Comparison of ENCODE assay signal across 20 cellular contexts in genomic region chr12:111247083-111247783, GRCh38.
DNase-seq lines count a peak whose midpoint lies in the region; ATAC-seq, FAIRE-seq and TF ChIP-seq lines count a peak whose summit lies in the region.
"Had no signal": no experiment of that assay in that cellular context is flagged by ENCODE, and none has a peak within 500 bp of the region (broad histone marks: within the 10 kb centered on the region; RNA-seq: fewer than 3 reads in every experiment).

No MANE protein-coding gene starts in this region.

- BruUV-seq in HepG2 (replicated peaks; lab: Mats Ljungman, UMichigan), result no TSS peak

- TF ChIP-seq POLR2A in HepG2 (IDR thresholded peaks at IDR 0.05; ENCODE audit: insufficient read depth in 1 of 2, low read depth in 2 of 2, low read length in 2 of 2) (no peak), right lobe of liver (IDR thresholded peaks at IDR 0.05) (no peak)

- H3K4me3 ChIP-seq in liver (ENCODE audit: low read depth in 1 of 3, low read length in 3 of 3) (no peak overlapping the region), HepG2 (replicated peaks in 1 of 3; ENCODE audit: insufficient read depth in 1 of 3, low read depth in 2 of 3, low read length in 3 of 3) (no peak overlapping the region), right lobe of liver (no peak overlapping the region)
- H3K4me3 ChIP-seq: A549, GM23248, HAP-1 had no signal

- H3K27ac ChIP-seq in liver (ENCODE audit: low read depth in 1 of 2, low read length in 2 of 2) (peak overlapping the region; percentile 32 to 35), HepG2 (ENCODE audit: extremely low read length, insufficient read depth, low read length) (no peak overlapping the region), right lobe of liver (no peak overlapping the region)
- H3K27ac ChIP-seq: 22Rv1, A549, C4-2B, GM23248 had no signal

- no peak overlapping the region for H2AFZ ChIP-seq in HepG2 (ENCODE audit: low read length)
- H2AFZ ChIP-seq: GM23248 had no signal

- in situ Hi-C loops in HepG2 (cut with HindIII; ENCODE audit: extremely low pct_ligation_motif_present, low pct_unique_long_range_greater_than_20kb), result no loop called here

- intact Hi-C loops in Right ventricle myocardium inferior (cut with DNase I) (no loop called here), cardiac septum (cut with DNase I) (no loop called here), HepG2 (cut with micrococcal nuclease; ENCODE audit: unreplicated experiment) (no loop called here), right lobe of liver (cut with DNase I) (no loop called here)

- POLR2A ChIA-PET in HepG2 (lab: Yijun Ruan, JAX), result no interaction called here

- TF ChIP-seq CTCF in liver (IDR thresholded peaks at IDR 0.05; ENCODE audit: low read depth, low read length, missing input control), result no peak
- TF ChIP-seq CTCF in HepG2 (CRISPR knock-in tag; IDR thresholded peaks at IDR 0.05), result no peak
- no peak for TF ChIP-seq CTCF in right lobe of liver (IDR thresholded peaks at IDR 0.05)

- no peak overlapping the region for H3K4me2 ChIP-seq in HepG2 (ENCODE audit: low read depth, low read length)
- H3K4me2 ChIP-seq: A549 had no signal

- DNase-seq in Right ventricle myocardium inferior (ENCODE audit: missing footprints) (no peak), cardiac septum (ENCODE audit: low spot score) (no peak), HepG2 (ENCODE audit: low spot score) (no peak), right lobe of liver (no peak), NCI-H82 (lab: John Stamatoyannopoulos, UW) (no peak), NK-92 (lab: John Stamatoyannopoulos, UW; ENCODE audit: unreplicated experiment) (no peak), GM19240 (ENCODE audit: insufficient read length, low spot score) (no peak)
- DNase-seq: AML-193; Caco-2; CD4-positive, alpha-beta T cell; GM23248 had no signal

- H3K4me1 ChIP-seq in liver (ENCODE audit: control insufficient read depth in 4 of 4, insufficient read depth in 4 of 4, low read length in 3 of 4), result peaks cover 0 to 9% (median 2%) of the 10 kb centered on the region in 4 donors
- no peaks in the 10 kb centered on the region for H3K4me1 ChIP-seq in HepG2 (ENCODE audit: insufficient read depth, low read length)
- H3K4me1 ChIP-seq in right lobe of liver, result peaks cover 0 to 12% (median 2%) of the 10 kb centered on the region in 4 donors
- H3K4me1 ChIP-seq: Caco-2, HAP-1 had no signal

- CTCF ChIA-PET in HepG2 (lab: Yijun Ruan, JAX; ENCODE audit: low intra/inter-chr PET ratio, low total read pairs), result no interaction called here

- FAIRE-seq in HepG2 (lab: Jason Lieb, UNC), result no peak
- FAIRE-seq: A549, D721Med, G401.6, GM12891, GM19239 had no signal

- H3K9me3 ChIP-seq in liver (ENCODE audit: control insufficient read depth in 4 of 4, low read length in 3 of 4), result no peaks in the 10 kb centered on the region
- no peaks in the 10 kb centered on the region for H3K9me3 ChIP-seq in HepG2 (ENCODE audit: low read length)
- H3K9me3 ChIP-seq in right lobe of liver, result no peaks in the 10 kb centered on the region
- H3K9me3 ChIP-seq: HAP-1 had no signal

- H4K20me1 ChIP-seq in HepG2 (ENCODE audit: insufficient read depth, low read length), result no peaks in the 10 kb centered on the region

- H3K36me3 ChIP-seq in liver (ENCODE audit: control insufficient read depth in 4 of 4, insufficient read depth in 3 of 4, low read depth in 1 of 4, low read length in 3 of 4) (peaks cover 0 to 7% (median 0%) of the 10 kb centered on the region in 4 donors), HepG2 (replicated peaks in 1 of 2; ENCODE audit: control insufficient read depth in 1 of 2, insufficient read depth in 2 of 2, low read length in 2 of 2) (no peaks in the 10 kb centered on the region), right lobe of liver (no peaks in the 10 kb centered on the region)
- H3K36me3 ChIP-seq: HAP-1 had no signal

- 93% methylated on average over 17 of the region's 17 CpGs for WGBS in liver
- WGBS in HepG2 (ENCODE audit: low lambda C conversion rate), result 68% methylated on average over 6 of the region's 17 CpGs
- 94% methylated on average over 7 of the region's 17 CpGs for WGBS in right lobe of liver (ENCODE audit: insufficient coverage, low coverage, low lambda C conversion rate, missing lambda C conversion rate)

- H3K27me3 ChIP-seq in liver (ENCODE audit: control insufficient read depth in 4 of 4, insufficient read depth in 4 of 4, low read length in 3 of 4) (no peaks in the 10 kb centered on the region), HepG2 (ENCODE audit: control insufficient read depth in 1 of 2, insufficient read depth in 2 of 2, low read length in 2 of 2) (peaks cover 0 to 35% of the 10 kb centered on the region in 2 experiments; a peak in 4 of 5 replicates), right lobe of liver (no peaks in the 10 kb centered on the region)

- H3K79me2 ChIP-seq in HepG2 (ENCODE audit: insufficient read depth, low read length), result no peaks in the 10 kb centered on the region

- ATAC-seq in Right ventricle myocardium inferior, result peak; percentile 69
- no peak for ATAC-seq in HepG2
- ATAC-seq in right lobe of liver, result peak; percentile 28 to 71 (median 40)

- TF ChIP-seq RAD21 in liver (IDR thresholded peaks at IDR 0.05), result no peak
- no peak for TF ChIP-seq RAD21 in HepG2 (CRISPR knock-in tag; IDR thresholded peaks at IDR 0.05)

- H3K9ac ChIP-seq in liver (ENCODE audit: low read depth in 1 of 2, low read length in 2 of 2) (no peak overlapping the region), HepG2 (ENCODE audit: insufficient read depth, low read depth, low read length) (no peak overlapping the region)
- H3K9ac ChIP-seq: GM23248 had no signal

- TF ChIP-seq EP300 in HepG2 (IDR thresholded peaks at IDR 0.05; ENCODE audit: low read depth in 2 of 2, low read length in 2 of 2) (no peak), HepG2 (CRISPR knock-in tag; IDR thresholded peaks at IDR 0.05; ENCODE audit: borderline replicate concordance) (no peak)

TF ChIP-seq in liver, 16 proteins besides CTCF, POLR2A, EP300 and RAD21:
- TF ChIP-seq REST (IDR thresholded peaks at IDR 0.05) (no peak), RXRA (IDR thresholded peaks at IDR 0.05) (peak in 1 of 2 donors; percentile 9)

TF ChIP-seq in HepG2, 621 proteins besides CTCF, POLR2A, EP300 and RAD21:
- TF ChIP-seq ZKSCAN1 (IDR thresholded peaks at IDR 0.05; ENCODE audit: low read length), result no peak
- TF ChIP-seq KDM6A (CRISPR knock-in tag; IDR thresholded peaks at IDR 0.05; ENCODE audit: low read depth), result no peak
- TF ChIP-seq ZFY (CRISPR knock-in tag; IDR thresholded peaks at IDR 0.05), result no peak
- TF ChIP-seq ZNF136 (CRISPR knock-in tag; IDR thresholded peaks at IDR 0.05; ENCODE audit: low read depth), result no peak
- TF ChIP-seq MAF1 (CRISPR knock-in tag; IDR thresholded peaks at IDR 0.05; ENCODE audit: borderline replicate concordance), result no peak
- TF ChIP-seq HHEX (CRISPR knock-in tag; IDR thresholded peaks at IDR 0.05), result no peak
- TF ChIP-seq ZNF12 (CRISPR knock-in tag; IDR thresholded peaks at IDR 0.05), result no peak
- TF ChIP-seq KLF13 (CRISPR knock-in tag; IDR thresholded peaks at IDR 0.05), result no peak

Comparison
In these comparisons a context has a peak if more than half of its experiments do, and no peak if none do; other contexts are left out.
1. H3K27ac ChIP-seq: peak in liver (2 of 2); none in HepG2 (single experiment) and right lobe of liver (0 of 3).